Comparison of ENCODE assay signal across 18 cellular contexts in genomic region chr5:68817696-68818695, GRCh38.
DNase-seq lines count a peak whose midpoint lies in the region; ATAC-seq and TF ChIP-seq lines count a peak whose summit lies in the region.
"Had no signal": no experiment of that assay in that cellular context is flagged by ENCODE, and none has a peak within 500 bp of the region (broad histone marks: within the 10 kb centered on the region; RNA-seq: fewer than 3 reads in every experiment).

No MANE protein-coding gene starts in this region.

- CTCF ChIA-PET in activated CD4-positive, alpha-beta T cell treated with anti-CD3 and anti-CD28 coated beads for 36 hours (lab: Charles Lee) = no interaction called here

- TF ChIP-seq EP300 in tibial nerve (IDR thresholded peaks at IDR 0.05) = no peak

- no peaks in the 10 kb centered on the region for H3K36me3 Mint-ChIP-seq in activated CD4-positive, alpha-beta T cell treated with anti-CD3 and anti-CD28 coated beads, Interleukin-2, amount 10 ng/mL, durations not matched to agents 24 days and 14 days (ENCODE audit: low read depth)
- no peaks in the 10 kb centered on the region for H3K36me3 Mint-ChIP-seq in activated CD4-positive, alpha-beta T cell treated with anti-CD3 and anti-CD28 coated beads for 36 hours (ENCODE audit: low read depth)
- H3K36me3 Mint-ChIP-seq: natural killer cell treated with Interleukin-12 subunit alpha and Interleukin-12 subunit beta and Interleukin-15 and Interleukin-18, amount 100 ng/mL, for 72 hours had no signal

- H3K27ac ChIP-seq in tibial nerve = no peak overlapping the region
- H3K27ac ChIP-seq: left lung had no signal

- no peak for ATAC-seq in activated CD4-positive, alpha-beta T cell treated with anti-CD3 and anti-CD28 coated beads for 36 hours
- ATAC-seq: effector memory CD8-positive, alpha-beta T cell; GM12878; left lung; natural killer cell treated with Interleukin-12 subunit alpha and Interleukin-12 subunit beta and Interleukin-15 and Interleukin-18, amount 100 ng/mL, for 72 hours had no signal

- peaks cover 0 to 3% (median 0%) of the 10 kb centered on the region in 4 donors for H3K9me3 ChIP-seq in tibial nerve
- H3K9me3 ChIP-seq: left lung, SK-N-SH had no signal

- TF ChIP-seq POLR2A in tibial nerve (IDR thresholded peaks at IDR 0.05) = no peak

- H3K27me3 ChIP-seq in tibial nerve = no peaks in the 10 kb centered on the region
- H3K27me3 ChIP-seq: left lung had no signal

- no peaks in the 10 kb centered on the region for H3K4me1 ChIP-seq in tibial nerve
- H3K4me1 ChIP-seq: left lung had no signal

- 63 to 66% methylated on average over 13 of the region's 13 CpGs for WGBS in tibial nerve, 2 donors

- H3K27me3 Mint-ChIP-seq in activated CD4-positive, alpha-beta T cell treated with anti-CD3 and anti-CD28 coated beads, Interleukin-2, amount 10 ng/mL, durations not matched to agents 24 days and 14 days = peaks cover 11% of the 10 kb centered on the region
- H3K27me3 Mint-ChIP-seq in activated CD4-positive, alpha-beta T cell treated with anti-CD3 and anti-CD28 coated beads for 36 hours = peaks cover 5% of the 10 kb centered on the region

- H3K4me3 Mint-ChIP-seq in activated CD4-positive, alpha-beta T cell treated with anti-CD3 and anti-CD28 coated beads, Interleukin-2, amount 10 ng/mL, durations not matched to agents 24 days and 14 days = no peak overlapping the region
- no peak overlapping the region for H3K4me3 Mint-ChIP-seq in activated CD4-positive, alpha-beta T cell treated with anti-CD3 and anti-CD28 coated beads for 36 hours
- H3K4me3 Mint-ChIP-seq: effector memory CD8-positive, alpha-beta T cell; natural killer cell treated with Interleukin-12 subunit alpha and Interleukin-12 subunit beta and Interleukin-15 and Interleukin-18, amount 100 ng/mL, for 72 hours had no signal

- peak; percentile 30 for DNase-seq in activated CD4-positive, alpha-beta T cell treated with anti-CD3 and anti-CD28 coated beads, Interleukin-2, amount 10 ng/mL, durations not matched to agents 24 days and 14 days
- DNase-seq in activated CD4-positive, alpha-beta T cell treated with anti-CD3 and anti-CD28 coated beads for 36 hours = no peak
- DNase-seq in cerebellum (ENCODE audit: low spot score) (peak; percentile 70), islet precursor cell (peak; percentile 65), DMS114 treated with DMSO at 0.1 percent for 48 hours (lab: John Stamatoyannopoulos, UW; ENCODE audit: unreplicated experiment) (no peak), tibial nerve (ENCODE audit: low spot score in 2 of 2) (no peak), NOMO-1 treated with dmso at 0.1 percent for 144 hours (lab: John Stamatoyannopoulos, UW; ENCODE audit: unreplicated experiment) (no peak), cortex of kidney (lab: John Stamatoyannopoulos, UW) (no peak)
- DNase-seq: 8988T; DMS153; effector memory CD8-positive, alpha-beta T cell; left lung; NCI-H1105; NCI-H226; SK-N-SH; stimulated activated naive CD4-positive, alpha-beta T cell treated with Interleukin-2 at 50 U/mL for 16 hours had no signal

- intact Hi-C loops in activated CD4-positive, alpha-beta T cell treated with anti-CD3 and anti-CD28 coated beads, Interleukin-2, amount 10 ng/mL, durations not matched to agents 24 days and 14 days (cut with micrococcal nuclease) = no loop called here
- intact Hi-C loops in activated CD4-positive, alpha-beta T cell treated with anti-CD3 and anti-CD28 coated beads for 36 hours (cut with DNase I, micrococcal nuclease) = no loop called here

- H3K9me3 Mint-ChIP-seq in activated CD4-positive, alpha-beta T cell treated with anti-CD3 and anti-CD28 coated beads, Interleukin-2, amount 10 ng/mL, durations not matched to agents 24 days and 14 days = no peaks in the 10 kb centered on the region
- H3K9me3 Mint-ChIP-seq in activated CD4-positive, alpha-beta T cell treated with anti-CD3 and anti-CD28 coated beads for 36 hours (ENCODE audit: low read depth) = no peaks in the 10 kb centered on the region
- H3K9me3 Mint-ChIP-seq: effector memory CD8-positive, alpha-beta T cell; natural killer cell treated with Interleukin-12 subunit alpha and Interleukin-12 subunit beta and Interleukin-15 and Interleukin-18, amount 100 ng/mL, for 72 hours had no signal

- no peak overlapping the region for H3K4me3 ChIP-seq in tibial nerve
- H3K4me3 ChIP-seq: GM12878, left lung had no signal

- no peak overlapping the region for H3K27ac Mint-ChIP-seq in activated CD4-positive, alpha-beta T cell treated with anti-CD3 and anti-CD28 coated beads, Interleukin-2, amount 10 ng/mL, durations not matched to agents 24 days and 14 days
- no peak overlapping the region for H3K27ac Mint-ChIP-seq in activated CD4-positive, alpha-beta T cell treated with anti-CD3 and anti-CD28 coated beads for 36 hours
- H3K27ac Mint-ChIP-seq: effector memory CD8-positive, alpha-beta T cell; natural killer cell treated with Interleukin-12 subunit alpha and Interleukin-12 subunit beta and Interleukin-15 and Interleukin-18, amount 100 ng/mL, for 72 hours had no signal

- no peaks in the 10 kb centered on the region for H3K36me3 ChIP-seq in tibial nerve
- H3K36me3 ChIP-seq: left lung had no signal

- no peaks in the 10 kb centered on the region for H3K4me1 Mint-ChIP-seq in activated CD4-positive, alpha-beta T cell treated with anti-CD3 and anti-CD28 coated beads, Interleukin-2, amount 10 ng/mL, durations not matched to agents 24 days and 14 days
- H3K4me1 Mint-ChIP-seq in activated CD4-positive, alpha-beta T cell treated with anti-CD3 and anti-CD28 coated beads for 36 hours = no peaks in the 10 kb centered on the region

- TF ChIP-seq CTCF in tibial nerve (IDR thresholded peaks at IDR 0.05) = no peak

- POLR2A ChIA-PET in activated CD4-positive, alpha-beta T cell treated with anti-CD3 and anti-CD28 coated beads for 36 hours (lab: Charles Lee) = no interaction called here

Comparison
In these comparisons a context has a peak if more than half of its experiments do, and no peak if none do; other contexts are left out.
1. DNase-seq: peak in activated CD4-positive, alpha-beta T cell treated with anti-CD3 and anti-CD28 coated beads, Interleukin-2, amount 10 ng/mL, durations not matched to agents 24 days and 14 days (single experiment), cerebellum (single experiment) and islet precursor cell (single experiment); none in activated CD4-positive, alpha-beta T cell treated with anti-CD3 and anti-CD28 coated beads for 36 hours (single experiment), DMS114 treated with DMSO at 0.1 percent for 48 hours (single experiment), tibial nerve (0 of 2), NOMO-1 treated with dmso at 0.1 percent for 144 hours (single experiment) and cortex of kidney (single experiment).